Comparison of ENCODE assay signal across 24 cellular contexts in genomic region chr1:110728388-110728787, GRCh38. TPM values are rescaled to one million over a fixed set of nuclear protein-coding genes. Genes with fewer than 3 reads are reported as not detected.
"Had no signal": no experiment of that assay in that cellular context is flagged by ENCODE, and none has a peak within 500 bp of the region (broad histone marks: within the 10 kb centered on the region; RNA-seq: fewer than 3 reads in every experiment).

No MANE protein-coding gene starts in this region.

- H3K27me3 ChIP-seq: ascending aorta, body of pancreas had no signal

- H3K4me1 ChIP-seq: ascending aorta, body of pancreas had no signal

- H3K4me3 Mint-ChIP-seq: activated CD8-positive, alpha-beta memory T cell treated with anti-CD3 and anti-CD28 coated beads, Interleukin-2, amount 10 ng/mL, durations not matched to agents 7 days and 5 days had no signal

- H3K4me3 ChIP-seq: ascending aorta, body of pancreas, coronary artery, MG63, PC-9 had no signal

- H3K9me3 Mint-ChIP-seq: activated naive CD4-positive, alpha-beta T cell treated with anti-CD3 and anti-CD28 coated beads, Interleukin-2, amount 10 ng/mL, durations not matched to agents 7 days and 5 days; activated T-helper 2 cell treated with anti-CD3 and anti-CD28 coated beads, Interferon-gamma antibody, Interleukin-2, Interleukin-4, amounts not matched to agents 10 μg/mL and 5 μg/mL and 100 μg/mL, durations not matched to agents 14 hours and 24 hours and 36 hours had no signal

- H3K36me3 Mint-ChIP-seq: activated CD8-positive, alpha-beta memory T cell treated with anti-CD3 and anti-CD28 coated beads, Interleukin-2, amount 10 ng/mL, durations not matched to agents 7 days and 5 days; activated naive CD4-positive, alpha-beta T cell treated with anti-CD3 and anti-CD28 coated beads, Interleukin-2, amount 10 ng/mL, durations not matched to agents 7 days and 5 days had no signal

- H3K9me3 ChIP-seq: ascending aorta, body of pancreas, MG63 had no signal

- H3K27ac Mint-ChIP-seq: activated naive CD4-positive, alpha-beta T cell treated with anti-CD3 and anti-CD28 coated beads, Interleukin-2, amount 10 ng/mL, durations not matched to agents 7 days and 5 days had no signal

- H3K36me3 ChIP-seq: ascending aorta, MG63 had no signal

- H3K27ac ChIP-seq: ascending aorta, body of pancreas, coronary artery, PC-9 had no signal

- ATAC-seq: activated CD8-positive, alpha-beta memory T cell treated with anti-CD3 and anti-CD28 coated beads, Interleukin-2, amount 10 ng/mL, durations not matched to agents 7 days and 5 days; body of pancreas had no signal

- DNase-seq: activated CD4-positive, CD25-positive, alpha-beta regulatory T cell; activated CD8-positive, alpha-beta memory T cell treated with anti-CD3 and anti-CD28 coated beads, Interleukin-2, amount 10 ng/mL, durations not matched to agents 7 days and 5 days; activated gamma-delta T cell treated with Interleukin-2 at 50 U/mL for 16 hours; activated naive CD4-positive, alpha-beta T cell treated with anti-CD3 and anti-CD28 coated beads, Interleukin-2, amount 10 ng/mL, durations not matched to agents 7 days and 5 days; amniotic stem cell; body of pancreas; central memory CD4-positive, alpha-beta T cell; MG63; MV-4-11; NCI-H1092 treated with DMSO at 0.1 percent for 48 hours; NCI-H1417 treated with DMSO at 0.1 percent for 48 hours; NCI-H187; NCI-H2081; NCI-H446; PC-9; SHP77 treated with DMSO at 0.1 percent for 48 hours; T-helper 2 cell; T1000 had no signal

RNA-seq across cellular contexts. Expression of gene KCNA3, which starts 53.6 kb away (rescaled TPM):
- total RNA-seq: ascending aorta, bronchial epithelial cell, chondrocyte, PC-9, SK-MEL-5 had no signal
